In the genomic region with DNA sequence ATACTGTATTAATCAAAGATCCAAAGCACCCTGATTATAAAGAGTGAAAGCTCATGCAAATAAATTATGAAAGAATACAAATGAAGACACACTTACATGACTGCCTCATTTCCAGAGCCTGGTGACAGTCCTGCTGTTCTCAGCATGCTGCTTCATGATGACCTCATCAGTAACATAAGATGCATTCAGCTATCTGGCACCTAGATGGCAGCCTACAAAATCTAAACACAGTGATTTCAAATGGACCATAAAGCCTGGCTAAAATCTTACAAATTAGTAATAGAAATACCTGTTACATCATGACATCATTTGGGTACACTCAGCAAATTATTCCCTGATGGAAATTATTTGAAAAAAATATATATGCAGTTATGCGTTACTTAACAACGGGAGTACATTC, we compare ENCODE assay signal across 1 cellular context.
TF ChIP-seq lines count a peak whose summit lies in the region.

No MANE protein-coding gene starts in this region.

TF ChIP-seq in HEK293, 187 proteins besides CTCF, POLR2A, EP300 and RAD21 (continued from another document):
- TF ChIP-seq PRDM6 (tag by site-specific recombination; IDR thresholded peaks at IDR 0.05) (peak; percentile 76), ZNF654 (tag by site-specific recombination; IDR thresholded peaks at IDR 0.05; ENCODE audit: low read depth) (peak; percentile 35; the same call in 1 of the 2 replicates), ZSCAN18 (tag by site-specific recombination; IDR thresholded peaks at IDR 0.05) (no peak), ZNF664 (tag by site-specific recombination; IDR thresholded peaks at IDR 0.05) (no peak), ZNF169 (tag by site-specific recombination; IDR thresholded peaks at IDR 0.05) (no peak), ZNF660 (tag by site-specific recombination; IDR thresholded peaks at IDR 0.05) (0 out of 2 replicates have a peak, but pooled peaks have one; percentile 28), ZNF335 (tag by site-specific recombination; conservative IDR thresholded peaks at IDR 0.05) (peak; percentile 47), ZNF239 (tag by site-specific recombination; IDR thresholded peaks at IDR 0.05) (no peak), REST (tag by site-specific recombination; IDR thresholded peaks at IDR 0.05) (no peak)
- TF ChIP-seq, protein P1, sequence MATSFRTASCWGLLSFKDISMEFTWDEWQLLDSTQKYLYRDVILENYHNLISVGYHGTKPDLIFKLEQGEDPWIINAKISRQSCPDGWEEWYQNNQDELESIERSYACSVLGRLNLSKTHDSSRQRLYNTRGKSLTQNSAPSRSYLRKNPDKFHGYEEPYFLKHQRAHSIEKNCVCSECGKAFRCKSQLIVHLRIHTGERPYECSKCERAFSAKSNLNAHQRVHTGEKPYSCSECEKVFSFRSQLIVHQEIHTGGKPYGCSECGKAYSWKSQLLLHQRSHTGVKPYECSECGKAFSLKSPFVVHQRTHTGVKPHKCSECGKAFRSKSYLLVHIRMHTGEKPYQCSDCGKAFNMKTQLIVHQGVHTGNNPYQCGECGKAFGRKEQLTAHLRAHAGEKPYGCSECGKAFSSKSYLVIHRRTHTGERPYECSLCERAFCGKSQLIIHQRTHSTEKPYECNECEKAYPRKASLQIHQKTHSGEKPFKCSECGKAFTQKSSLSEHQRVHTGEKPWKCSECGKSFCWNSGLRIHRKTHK (tag by site-specific recombination; IDR thresholded peaks at IDR 0.05): no peak
- TF ChIP-seq, protein P2, sequence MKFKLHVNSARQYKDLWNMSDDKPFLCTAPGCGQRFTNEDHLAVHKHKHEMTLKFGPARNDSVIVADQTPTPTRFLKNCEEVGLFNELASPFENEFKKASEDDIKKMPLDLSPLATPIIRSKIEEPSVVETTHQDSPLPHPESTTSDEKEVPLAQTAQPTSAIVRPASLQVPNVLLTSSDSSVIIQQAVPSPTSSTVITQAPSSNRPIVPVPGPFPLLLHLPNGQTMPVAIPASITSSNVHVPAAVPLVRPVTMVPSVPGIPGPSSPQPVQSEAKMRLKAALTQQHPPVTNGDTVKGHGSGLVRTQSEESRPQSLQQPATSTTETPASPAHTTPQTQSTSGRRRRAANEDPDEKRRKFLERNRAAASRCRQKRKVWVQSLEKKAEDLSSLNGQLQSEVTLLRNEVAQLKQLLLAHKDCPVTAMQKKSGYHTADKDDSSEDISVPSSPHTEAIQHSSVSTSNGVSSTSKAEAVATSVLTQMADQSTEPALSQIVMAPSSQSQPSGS (tag by site-specific recombination; IDR thresholded peaks at IDR 0.05; ENCODE audit: low read depth): peak; percentile 97
- TF ChIP-seq, protein P3, sequence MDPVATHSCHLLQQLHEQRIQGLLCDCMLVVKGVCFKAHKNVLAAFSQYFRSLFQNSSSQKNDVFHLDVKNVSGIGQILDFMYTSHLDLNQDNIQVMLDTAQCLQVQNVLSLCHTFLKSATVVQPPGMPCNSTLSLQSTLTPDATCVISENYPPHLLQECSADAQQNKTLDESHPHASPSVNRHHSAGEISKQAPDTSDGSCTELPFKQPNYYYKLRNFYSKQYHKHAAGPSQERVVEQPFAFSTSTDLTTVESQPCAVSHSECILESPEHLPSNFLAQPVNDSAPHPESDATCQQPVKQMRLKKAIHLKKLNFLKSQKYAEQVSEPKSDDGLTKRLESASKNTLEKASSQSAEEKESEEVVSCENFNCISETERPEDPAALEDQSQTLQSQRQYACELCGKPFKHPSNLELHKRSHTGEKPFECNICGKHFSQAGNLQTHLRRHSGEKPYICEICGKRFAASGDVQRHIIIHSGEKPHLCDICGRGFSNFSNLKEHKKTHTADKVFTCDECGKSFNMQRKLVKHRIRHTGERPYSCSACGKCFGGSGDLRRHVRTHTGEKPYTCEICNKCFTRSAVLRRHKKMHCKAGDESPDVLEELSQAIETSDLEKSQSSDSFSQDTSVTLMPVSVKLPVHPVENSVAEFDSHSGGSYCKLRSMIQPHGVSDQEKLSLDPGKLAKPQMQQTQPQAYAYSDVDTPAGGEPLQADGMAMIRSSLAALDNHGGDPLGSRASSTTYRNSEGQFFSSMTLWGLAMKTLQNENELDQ (tag by site-specific recombination; IDR thresholded peaks at IDR 0.05; ENCODE audit: low read depth): no peak
TF ChIP-seq in HEK293: peak in this region for 14.
